Comparison of ENCODE assay signal across 8 cellular contexts in genomic region chr12:122471324-122472226, GRCh38. TPM values are rescaled to one million over a fixed set of nuclear protein-coding genes. Genes with fewer than 3 reads are reported as not detected.
DNase-seq lines count a peak whose midpoint lies in the region; ATAC-seq, FAIRE-seq and TF ChIP-seq lines count a peak whose summit lies in the region.

No MANE protein-coding gene starts in this region.

- RAD21 ChIA-PET in GM12878 (lab: Charles Lee; ENCODE audit: unreplicated experiment), result interaction anchor here (0.7 to 6.3 kb wide), 10 partner anchors 27 to 282 kb away, joined by 3 to 113 read pairs (median 6); partner anchors contain the start of genes CLIP1 and ZCCHC8

- ATAC-seq in CD4-positive, alpha-beta T cell (ENCODE audit: poor library complexity), result peak; percentile 85
- ATAC-seq in GM23338 (no peak; the same call in 1 of the 3 replicates), GM12878 (peak; percentile 69), GM21529 (IDR thresholded peaks at IDR 0.05; ENCODE audit: unreplicated experiment) (no peak), HG02798 (IDR thresholded peaks at IDR 0.05; ENCODE audit: poor library complexity, unreplicated experiment) (no peak)

- 63% methylated on average over 3 of the region's 3 CpGs for WGBS in GM12878 (ENCODE audit: insufficient coverage, insufficient replicate concordance, low lambda C conversion rate, missing lambda C conversion rate)
- WGBS in spleen, 5 donors, result 51 to 57% (median 53%) methylated on average over 3 of the region's 3 CpGs

- no peak for TF ChIP-seq EP300 in GM12878 (IDR thresholded peaks at IDR 0.05; ENCODE audit: borderline replicate concordance in 1 of 2, control insufficient read depth in 1 of 2, low read depth in 2 of 2, low read length in 2 of 2)

- H3K27me3 Mint-ChIP-seq in CD4-positive, alpha-beta T cell, result no peaks in the 10 kb centered on the region
- H3K27me3 Mint-ChIP-seq in GM23338 (ENCODE audit: insufficient read depth, low read depth, poor library complexity), result peaks cover 8% of the 10 kb centered on the region

- CTCF ChIA-PET in CD4-positive, alpha-beta T cell (lab: Charles Lee), result interaction anchor here (0.6 to 5.8 kb wide), 27 partner anchors 13 to 166 kb away, joined by 3 to 84 read pairs (median 4); partner anchors contain the start of genes CLIP1 and ZCCHC8
- CTCF ChIA-PET in GM12878 (lab: Yijun Ruan, JAX), result interaction anchor here (0.6 to 7.6 kb wide), 42 partner anchors 9 to 840 kb away, joined by 3 to 246 read pairs (median 4); partner anchors contain the start of gene CLIP1

- peak overlapping the region; percentile 2 for H3K27ac Mint-ChIP-seq in CD4-positive, alpha-beta T cell
- H3K27ac Mint-ChIP-seq in GM23338, result no peak overlapping the region; the same call in 1 of the 2 replicates

- peak in 1 of 10 experiments; percentile 4 for DNase-seq in CD4-positive, alpha-beta T cell
- peak; percentile 71 for DNase-seq in GM23338 (ENCODE audit: low spot score)
- DNase-seq in NCI-H510A (lab: John Stamatoyannopoulos, UW), result peak; percentile 7
- no peak for DNase-seq in GM12878 (ENCODE audit: low read depth, low spot score)
- peak; percentile 91 for DNase-seq in inferior parietal cortex (ENCODE audit: extremely low spot score)
- DNase-seq in spleen, result no peak

- BruUV-seq in GM12878 (replicated peaks; lab: Mats Ljungman, UMichigan), result no TSS peak

- in situ Hi-C loops in GM12878 (cut with MboI), result no loop called here

- no peak overlapping the region for H3K27ac ChIP-seq in CD4-positive, alpha-beta T cell (ENCODE audit: low read depth, low read length)
- H3K27ac ChIP-seq in GM23338 (ENCODE audit: low read depth) (no peak overlapping the region), GM12878 (ENCODE audit: control insufficient read depth, insufficient read depth) (no peak overlapping the region), spleen (peak overlapping the region in 5 of 8 donors; percentile 6 to 44 (median 30))

- H4K20me1 ChIP-seq in GM23338 (replicated peaks; ENCODE audit: insufficient read depth), result peaks cover 7% of the 10 kb centered on the region; the same call in 1 of the 2 replicates
- H4K20me1 ChIP-seq in GM12878 (ENCODE audit: control insufficient read depth, insufficient read depth), result no peaks in the 10 kb centered on the region

- H3K36me3 Mint-ChIP-seq in CD4-positive, alpha-beta T cell (ENCODE audit: low read depth), result peaks cover 40% of the 10 kb centered on the region
- H3K36me3 Mint-ChIP-seq in GM23338 (ENCODE audit: low read depth), result peaks cover 37% of the 10 kb centered on the region

- SMC1A ChIA-PET in GM12878 (lab: Charles Lee; ENCODE audit: uncharacterized antibody, unreplicated experiment), result interaction anchor here (0.6 to 5.4 kb wide), 24 partner anchors 9 to 153 kb away, joined by 3 to 147 read pairs (median 4); partner anchors contain the start of genes CLIP1, KNTC1, RSRC2 and ZCCHC8

- H3K9ac ChIP-seq in GM12878 (ENCODE audit: control insufficient read depth, insufficient read depth, low read length), result no peak overlapping the region

- FAIRE-seq in GM12878 (lab: Jason Lieb, UNC), result no peak

- no peaks in the 10 kb centered on the region for H3K9me3 Mint-ChIP-seq in CD4-positive, alpha-beta T cell
- no peaks in the 10 kb centered on the region for H3K9me3 Mint-ChIP-seq in GM23338

- no peak overlapping the region for H3K4me3 ChIP-seq in GM23338
- no peak overlapping the region for H3K4me3 ChIP-seq in GM12878
- H3K4me3 ChIP-seq in spleen, result no peak overlapping the region

- H3K9me2 ChIP-seq in GM23338 (ENCODE audit: insufficient read depth), result no peaks in the 10 kb centered on the region

- TF ChIP-seq RAD21 in GM12878 (IDR thresholded peaks at IDR 0.05; ENCODE audit: insufficient read depth, low read depth, low read length), result peak; percentile 83

- intact Hi-C loops in CD4-positive, alpha-beta T cell (cut with DNase I, micrococcal nuclease), result loop anchor here (1.0 to 5.0 kb wide), 3 partner anchors 72 to 135 kb away; no protein-coding TSS in a partner anchor
- intact Hi-C loops in GM12878 (cut with micrococcal nuclease; ENCODE audit: unreplicated experiment), result loop anchor here (1.0 kb wide), 1 partner anchor 72 kb away; no protein-coding TSS in a partner anchor
- intact Hi-C loops in spleen (cut with DNase I; ENCODE audit: low total_unique reads), result loop anchor here (2.0 kb wide), 1 partner anchor 73 kb away; no protein-coding TSS in a partner anchor

- no peak overlapping the region for H3K4me3 Mint-ChIP-seq in CD4-positive, alpha-beta T cell
- H3K4me3 Mint-ChIP-seq in GM23338, result no peak overlapping the region

- H3K4me1 ChIP-seq in GM23338 (ENCODE audit: insufficient read depth), result no peaks in the 10 kb centered on the region
- peaks cover 24% of the 10 kb centered on the region for H3K4me1 ChIP-seq in GM12878 (ENCODE audit: control insufficient read depth, insufficient read depth, low read length)
- peaks cover 0 to 12% (median 9%) of the 10 kb centered on the region in 6 donors for H3K4me1 ChIP-seq in spleen

- H3K36me3 ChIP-seq in GM23338 (ENCODE audit: insufficient read depth), result peaks cover 22% of the 10 kb centered on the region
- peaks cover 8 to 21% of the 10 kb centered on the region in 2 experiments for H3K36me3 ChIP-seq in GM12878 (ENCODE audit: control insufficient read depth in 2 of 2, insufficient read depth in 2 of 2, low read length in 1 of 2)
- H3K36me3 ChIP-seq in spleen, result peaks cover 0 to 45% (median 43%) of the 10 kb centered on the region in 6 donors

- no peak for TF ChIP-seq POLR2A in GM12878 (IDR thresholded peaks at IDR 0.05; ENCODE audit: low read depth, low read length)
- TF ChIP-seq POLR2A in spleen (IDR thresholded peaks at IDR 0.05), result no peak

- peaks cover 9% of the 10 kb centered on the region for H3K4me1 Mint-ChIP-seq in CD4-positive, alpha-beta T cell (ENCODE audit: low read depth)
- H3K4me1 Mint-ChIP-seq in GM23338, result no peaks in the 10 kb centered on the region

- no peaks in the 10 kb centered on the region for H3K9me3 ChIP-seq in CD4-positive, alpha-beta T cell (ENCODE audit: control insufficient read depth, low read length)
- H3K9me3 ChIP-seq in GM12878 (replicated peaks; ENCODE audit: control insufficient read depth, insufficient read depth, low read length) (no peaks in the 10 kb centered on the region), spleen (no peaks in the 10 kb centered on the region)

- POLR2A ChIA-PET in CD4-positive, alpha-beta T cell (lab: Charles Lee), result interaction anchor here (0.7 to 3.3 kb wide), 11 partner anchors 17 to 682 kb away, joined by 3 to 59 read pairs (median 4); partner anchors contain the start of genes CLIP1, KNTC1, RSRC2 and ZCCHC8
- POLR2A ChIA-PET in GM12878 (lab: Charles Lee), result interaction anchor here (1.0 kb wide), 1 partner anchor 78 kb away, joined by 4 read pairs; no protein-coding TSS in a partner anchor

- H3K79me2 ChIP-seq in GM23338 (replicated peaks; ENCODE audit: insufficient read depth) (no peaks in the 10 kb centered on the region), GM12878 (ENCODE audit: control insufficient read depth, insufficient read depth, low read length) (no peaks in the 10 kb centered on the region)

- H3K27me3 ChIP-seq in CD4-positive, alpha-beta T cell (ENCODE audit: control insufficient read depth, insufficient read depth, low read length), result no peaks in the 10 kb centered on the region
- no peaks in the 10 kb centered on the region for H3K27me3 ChIP-seq in GM23338 (ENCODE audit: insufficient read depth)
- no peaks in the 10 kb centered on the region for H3K27me3 ChIP-seq in GM12878 (replicated peaks in 1 of 2; ENCODE audit: control insufficient read depth in 2 of 2, insufficient read depth in 2 of 2, low read length in 1 of 2)
- H3K27me3 ChIP-seq in spleen (replicated peaks in 1 of 7), result no peaks in the 10 kb centered on the region

- H3F3A ChIP-seq in GM23338 (replicated peaks; ENCODE audit: low read depth), result 0 out of 2 replicates have a peak, but pooled peaks cover 4% of the 10 kb centered on the region

- TF ChIP-seq CTCF in CD4-positive, alpha-beta T cell (IDR thresholded peaks at IDR 0.05), result peak; percentile 91
- TF ChIP-seq CTCF in GM23338 (conservative IDR thresholded peaks at IDR 0.05; ENCODE audit: low read depth in 2 of 2) (peak; percentile 69 to 92), GM12878 (IDR thresholded peaks at IDR 0.05 in 2 of 3, conservative IDR thresholded peaks at IDR 0.05 in 1 of 3; ENCODE audit: control insufficient read depth in 2 of 3, extremely low read depth in 1 of 3, insufficient read depth in 1 of 3, low read depth in 3 of 3, low read length in 3 of 3) (peak; percentile 63 to 71 (median 70); a peak in 5 of 6 replicates), spleen (IDR thresholded peaks at IDR 0.05 in 8 of 11, conservative IDR thresholded peaks at IDR 0.05 in 3 of 11) (peak; percentile 62 to 85 (median 80))

- H3K4me2 ChIP-seq in GM23338, result no peak overlapping the region
- no peak overlapping the region for H3K4me2 ChIP-seq in GM12878 (ENCODE audit: control insufficient read depth, insufficient read depth)

- H2AFZ ChIP-seq in GM23338, result no peak overlapping the region
- H2AFZ ChIP-seq in GM12878 (ENCODE audit: control insufficient read depth, low read depth, low read length), result no peak overlapping the region

RNA-seq across cellular contexts. Expression of gene ZCCHC8, which starts 29.2 kb away (rescaled TPM):
- 10 to 100 TPM; 49.4 to 54.8 TPM for total RNA-seq in CD4-positive, alpha-beta T cell
- total RNA-seq in GM23338 (2014; rRNA removed; shearing (Covaris generic)), result 21.7 and 39.0 TPM in 2 replicates
- 23.9 and 24.8 TPM in 2 replicates for polyA plus RNA-seq in GM23338 (2016; fragmentation: Nextera tagmentation; extraction: Ambion mirVana)
- 92.1 and 101 TPM in 2 replicates for total RNA-seq in GM12878 (2013; cell fraction: nucleolus; rRNA removed)
- total RNA-seq in GM12878 (2014; rRNA removed), result 23.6 and 25.1 TPM in 2 replicates
- total RNA-seq in GM12878 (2014; rRNA removed; fragmentation: Illumina TruSeq; extraction: Trizol), result 28.9 and 30.3 TPM in 2 replicates
- 20.6 and 22.2 TPM in 2 replicates for total RNA-seq in GM12878 (2021)
- 10.1 TPM for polyA plus RNA-seq in GM12878 (2011; ENCODE audit: low read depth)
- 26.2 and 36.2 TPM in 2 replicates for polyA plus RNA-seq in GM12878 (2011; rRNA removed)
- 19.7 and 20.7 TPM in 2 replicates for polyA plus RNA-seq in GM12878 (2011; cell fraction: cytosol; rRNA removed)
- polyA plus RNA-seq in GM12878 (2011; cell fraction: nucleus; rRNA removed), result 37.9 and 38.8 TPM in 2 replicates
- 15.6 and 19.7 TPM in 2 replicates for polyA plus RNA-seq in GM12878 (2012)
- 34.8 and 46.5 TPM in 2 replicates for polyA plus RNA-seq in GM12878 (2014; fragmentation: Illumina TruSeq; extraction: Trizol)
- 1 to 10 TPM; 8.8 to 9.4 TPM for polyA plus RNA-seq in GM12878 (2014; fragmentation: Nextera tagmentation; extraction: Ambion mirVana)
- 21.1 and 21.8 TPM in 2 replicates for polyA plus RNA-seq in GM12878 (2014; rRNA removed)
- polyA plus RNA-seq in GM12878 (2016; fragmentation: Nextera tagmentation; extraction: Ambion mirVana), result 10 to 100 TPM; 16.9 to 18.7 TPM
- polyA minus RNA-seq in GM12878 (2011; rRNA and poly(A)+ RNA removed), result 17.3 and 20.3 TPM in 2 replicates
- 7.4 and 8.8 TPM in 2 replicates for polyA minus RNA-seq in GM12878 (2011; cell fraction: cytosol; rRNA and poly(A)+ RNA removed)
- 10.2 and 13.4 TPM in 2 replicates for polyA minus RNA-seq in GM12878 (2011; cell fraction: nucleus; rRNA and poly(A)+ RNA removed)
- 10 to 100 TPM; 28.2 to 37.1 (median 31.1) TPM for total RNA-seq in spleen
- polyA plus RNA-seq in spleen, result 10 to 100 TPM; 20.6 to 25.9 (median 24.5) TPM

RNA-seq across cellular contexts. Expression of gene CLIP1, which starts 49.1 kb away (rescaled TPM):
- total RNA-seq in CD4-positive, alpha-beta T cell, result 10 to 100 TPM; 52.0 to 54.9 TPM
- total RNA-seq in GM23338 (2014; rRNA removed; shearing (Covaris generic)), result 15.0 and 21.1 TPM in 2 replicates
- polyA plus RNA-seq in GM23338 (2016; fragmentation: Nextera tagmentation; extraction: Ambion mirVana) (8.6 and 11.5 TPM in 2 replicates), GM12878 (2011; rRNA removed) (25.8 and 32.0 TPM in 2 replicates), GM12878 (2014; fragmentation: Illumina TruSeq; extraction: Trizol) (39.9 and 42.0 TPM in 2 replicates), GM12878 (2014; fragmentation: Nextera tagmentation; extraction: Ambion mirVana) (1 to 10 TPM; 6.0 to 6.3 TPM), GM12878 (2014; rRNA removed) (20.0 and 23.4 TPM in 2 replicates), GM12878 (2016; fragmentation: Nextera tagmentation; extraction: Ambion mirVana) (10 to 100 TPM; 19.9 to 26.6 TPM), spleen (10 to 100 TPM in 1 of 3 donors, 1 to 10 TPM in 2; 7.8 to 13.1 (median 9.7) TPM)
- 89.0 and 94.1 TPM in 2 replicates for total RNA-seq in GM12878 (2013; cell fraction: nucleolus; rRNA removed)
- total RNA-seq in GM12878 (2014; rRNA removed) (23.8 and 26.6 TPM in 2 replicates), GM12878 (2014; rRNA removed; fragmentation: Illumina TruSeq; extraction: Trizol) (44.0 and 45.4 TPM in 2 replicates), GM12878 (2021) (39.2 and 39.4 TPM in 2 replicates), spleen (10 to 100 TPM; 54.7 to 80.2 (median 60.4) TPM)
- polyA plus RNA-seq in GM12878 (2011; ENCODE audit: low read depth), result 12.5 TPM
- 22.6 and 25.9 TPM in 2 replicates for polyA plus RNA-seq in GM12878 (2011; cell fraction: cytosol; rRNA removed)
- polyA plus RNA-seq in GM12878 (2011; cell fraction: nucleus; rRNA removed), result 25.4 and 29.1 TPM in 2 replicates
- polyA plus RNA-seq in GM12878 (2012), result 12.5 and 14.6 TPM in 2 replicates
- polyA minus RNA-seq in GM12878 (2011; rRNA and poly(A)+ RNA removed), result 51.7 and 60.6 TPM in 2 replicates
- polyA minus RNA-seq in GM12878 (2011; cell fraction: cytosol; rRNA and poly(A)+ RNA removed), result 9.8 and 10.3 TPM in 2 replicates
- 13.5 and 27.0 TPM in 2 replicates for polyA minus RNA-seq in GM12878 (2011; cell fraction: nucleus; rRNA and poly(A)+ RNA removed)

RNA-seq across cellular contexts. Expression of gene RSRC2, which starts 55.2 kb away (rescaled TPM):
- 100 to 1,000 TPM; 339 to 341 TPM for total RNA-seq in CD4-positive, alpha-beta T cell
- 55.4 and 76.3 TPM in 2 replicates for total RNA-seq in GM23338 (2014; rRNA removed; shearing (Covaris generic))
- polyA plus RNA-seq in GM23338 (2016; fragmentation: Nextera tagmentation; extraction: Ambion mirVana), result 161 and 184 TPM in 2 replicates
- total RNA-seq in GM12878 (2013; cell fraction: nucleolus; rRNA removed), result 286 and 330 TPM in 2 replicates
- total RNA-seq in GM12878 (2014; rRNA removed), result 53.1 and 58.6 TPM in 2 replicates
- 111 and 114 TPM in 2 replicates for total RNA-seq in GM12878 (2014; rRNA removed; fragmentation: Illumina TruSeq; extraction: Trizol)
- 50.3 and 58.4 TPM in 2 replicates for total RNA-seq in GM12878 (2021)
- polyA plus RNA-seq in GM12878 (2011; ENCODE audit: low read depth), result 48.7 TPM
- polyA plus RNA-seq in GM12878 (2011; rRNA removed), result 78.4 and 117 TPM in 2 replicates
- 19.2 and 20.0 TPM in 2 replicates for polyA plus RNA-seq in GM12878 (2011; cell fraction: cytosol; rRNA removed)
- 101 and 108 TPM in 2 replicates for polyA plus RNA-seq in GM12878 (2011; cell fraction: nucleus; rRNA removed)
- polyA plus RNA-seq in GM12878 (2012), result 62.0 and 71.1 TPM in 2 replicates
- 112 and 155 TPM in 2 replicates for polyA plus RNA-seq in GM12878 (2014; fragmentation: Illumina TruSeq; extraction: Trizol)
- polyA plus RNA-seq in GM12878 (2014; fragmentation: Nextera tagmentation; extraction: Ambion mirVana), result 10 to 100 TPM; 49.8 to 52.3 TPM
- 56.5 and 63.2 TPM in 2 replicates for polyA plus RNA-seq in GM12878 (2014; rRNA removed)
- polyA plus RNA-seq in GM12878 (2016; fragmentation: Nextera tagmentation; extraction: Ambion mirVana), result 10 to 100 TPM; 56.2 to 62.7 TPM
- 25.2 and 30.7 TPM in 2 replicates for polyA minus RNA-seq in GM12878 (2011; rRNA and poly(A)+ RNA removed)
- polyA minus RNA-seq in GM12878 (2011; cell fraction: cytosol; rRNA and poly(A)+ RNA removed), result 11.7 and 14.7 TPM in 2 replicates
- 40.9 and 71.0 TPM in 2 replicates for polyA minus RNA-seq in GM12878 (2011; cell fraction: nucleus; rRNA and poly(A)+ RNA removed)
- 100 to 1,000 TPM in 1 of 7 donors, 10 to 100 TPM in 6; 65.7 to 104 (median 88.1) TPM for total RNA-seq in spleen
- polyA plus RNA-seq in spleen, result 10 to 100 TPM; 39.3 to 59.0 (median 51.8) TPM

RNA-seq across cellular contexts. Expression of gene KNTC1, which starts 55.5 kb away (rescaled TPM):
- total RNA-seq in CD4-positive, alpha-beta T cell, result 10 to 100 TPM; 23.3 to 23.8 TPM
- 85.2 and 98.0 TPM in 2 replicates for total RNA-seq in GM23338 (2014; rRNA removed; shearing (Covaris generic))
- 47.3 and 55.2 TPM in 2 replicates for polyA plus RNA-seq in GM23338 (2016; fragmentation: Nextera tagmentation; extraction: Ambion mirVana)
- total RNA-seq in GM12878 (2013; cell fraction: nucleolus; rRNA removed), result 424 and 439 TPM in 2 replicates
- total RNA-seq in GM12878 (2014; rRNA removed), result 91.4 and 102 TPM in 2 replicates
- 118 and 120 TPM in 2 replicates for total RNA-seq in GM12878 (2014; rRNA removed; fragmentation: Illumina TruSeq; extraction: Trizol)
- total RNA-seq in GM12878 (2021), result 63.0 and 68.3 TPM in 2 replicates
- polyA plus RNA-seq in GM12878 (2011; ENCODE audit: low read depth), result 27.9 TPM
- polyA plus RNA-seq in GM12878 (2011; rRNA removed), result 88.6 and 112 TPM in 2 replicates
- polyA plus RNA-seq in GM12878 (2011; cell fraction: cytosol; rRNA removed), result 41.4 and 51.7 TPM in 2 replicates
- 199 and 216 TPM in 2 replicates for polyA plus RNA-seq in GM12878 (2011; cell fraction: nucleus; rRNA removed)
- 43.3 and 48.1 TPM in 2 replicates for polyA plus RNA-seq in GM12878 (2012)
- 84.2 and 111 TPM in 2 replicates for polyA plus RNA-seq in GM12878 (2014; fragmentation: Illumina TruSeq; extraction: Trizol)
- polyA plus RNA-seq in GM12878 (2014; fragmentation: Nextera tagmentation; extraction: Ambion mirVana), result 10 to 100 TPM; 37.2 to 38.3 TPM
- 80.2 and 95.0 TPM in 2 replicates for polyA plus RNA-seq in GM12878 (2014; rRNA removed)
- 10 to 100 TPM; 52.9 to 64.8 TPM for polyA plus RNA-seq in GM12878 (2016; fragmentation: Nextera tagmentation; extraction: Ambion mirVana)
- 92.1 and 101 TPM in 2 replicates for polyA minus RNA-seq in GM12878 (2011; rRNA and poly(A)+ RNA removed)
- 27.3 and 41.9 TPM in 2 replicates for polyA minus RNA-seq in GM12878 (2011; cell fraction: cytosol; rRNA and poly(A)+ RNA removed)
- polyA minus RNA-seq in GM12878 (2011; cell fraction: nucleus; rRNA and poly(A)+ RNA removed), result 88.3 and 135 TPM in 2 replicates
- total RNA-seq in spleen, result 10 to 100 TPM; 22.7 to 46.1 (median 29.9) TPM
- 10 to 100 TPM; 13.4 to 25.3 (median 16.9) TPM for polyA plus RNA-seq in spleen

Comparison
In these comparisons a context has a peak if more than half of its experiments do, and no peak if none do; other contexts are left out.
1. ATAC-seq: peak in CD4-positive, alpha-beta T cell (single experiment) and GM12878 (single experiment); none in GM23338 (single experiment), GM21529 (single experiment) and HG02798 (single experiment).
2. DNase-seq: peak in GM23338 (single experiment), NCI-H510A (single experiment) and inferior parietal cortex (single experiment); none in GM12878 (single experiment) and spleen (single experiment).
3. H3K27ac ChIP-seq: peak in spleen (5 of 8); none in CD4-positive, alpha-beta T cell (single experiment), GM23338 (single experiment) and GM12878 (single experiment).
4. Peak in every context shown above with its lines, with median percentiles within 50 percentile points of each other: CTCF ChIP-seq.